Comparison of ENCODE assay signal across 18 cellular contexts in the genomic region with DNA sequence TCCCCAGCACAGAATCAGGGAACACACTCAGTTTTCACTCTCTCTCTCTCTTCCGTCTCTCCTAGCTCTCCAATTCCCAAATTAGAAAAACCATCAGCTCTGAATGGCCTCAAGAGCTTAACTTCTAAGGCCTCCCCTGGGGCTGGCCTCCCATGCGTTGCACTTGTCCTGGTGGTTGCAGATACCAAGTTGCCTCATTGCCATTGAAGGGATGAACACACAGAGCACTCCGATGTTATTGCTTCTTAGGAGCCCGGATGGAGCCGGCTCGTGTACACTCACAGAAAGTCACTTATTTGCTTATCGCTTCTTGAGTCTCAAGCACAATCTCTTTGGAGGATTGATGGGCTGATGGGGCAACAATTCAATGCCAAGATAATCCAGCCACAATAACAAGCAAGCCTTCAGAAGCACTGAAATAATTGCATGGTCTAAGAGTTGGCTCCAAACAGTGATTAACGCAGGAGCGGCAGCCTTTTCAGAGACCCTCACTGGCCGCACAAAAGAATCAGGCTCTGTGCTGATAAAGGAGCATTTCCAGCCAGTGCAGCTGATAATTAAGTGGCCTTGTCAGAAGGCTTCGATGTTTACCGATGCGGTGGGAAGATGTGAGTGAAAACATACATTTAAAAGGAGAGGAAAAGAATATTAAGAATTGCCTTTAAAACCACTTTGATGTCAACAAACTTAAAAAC.
"Had no signal": no experiment of that assay in that cellular context is flagged by ENCODE, and none has a peak within 500 bp of the region (broad histone marks: within the 10 kb centered on the region; RNA-seq: fewer than 3 reads in every experiment).

No MANE protein-coding gene starts in this region.

- H3K4me3 ChIP-seq: colonic mucosa, mucosa of descending colon, thyroid gland had no signal

- H3K27me3 ChIP-seq: brain microvascular endothelial cell, colonic mucosa, thyroid gland had no signal

- H3K4me1 ChIP-seq: colonic mucosa, thyroid gland had no signal

- H3K36me3 ChIP-seq: brain microvascular endothelial cell, colonic mucosa, thyroid gland had no signal

- H3K27ac ChIP-seq: brain microvascular endothelial cell, colonic mucosa, thyroid gland had no signal

- DNase-seq: activated CD4-positive, alpha-beta memory T cell treated with anti-CD3 and anti-CD28 coated beads, Interleukin-2, amount 10 ng/mL, durations not matched to agents 7 days and 5 days; activated CD4-positive, alpha-beta T cell treated with anti-CD3 and anti-CD28 coated beads for 48 hours; activated CD4-positive, CD25-positive, alpha-beta regulatory T cell; activated CD8-positive, alpha-beta memory T cell treated with anti-CD3 and anti-CD28 coated beads, Interleukin-2, amount 10 ng/mL, durations not matched to agents 7 days and 5 days; activated naive CD4-positive, alpha-beta T cell treated with Interleukin-2 at 50 U/mL for 16 hours; activated naive CD8-positive, alpha-beta T cell treated with anti-CD3 and anti-CD28 coated beads, Interleukin-2, amount 50 U/mL, for 24 hours; activated T-cell treated with anti-CD3 and anti-CD28 coated beads, Interleukin-2, amount 50 U/mL, for 1 hour; aorta; brain microvascular endothelial cell; colonic mucosa; left ventricle myocardium superior; mucosa of descending colon; naive B cell; posterior cingulate gyrus; stimulated activated CD4-positive, alpha-beta T cell treated with anti-CD3 and anti-CD28 coated beads, Interleukin-1b, Interleukin-23, amount 100 ng/mL, for 48 hours; stimulated activated naive CD4-positive, alpha-beta T cell treated with Interleukin-2 at 50 U/mL for 16 hours; T-cell; thyroid gland had no signal

- H3K9me3 ChIP-seq: colonic mucosa, mucosa of descending colon, thyroid gland had no signal
